Comparison of ENCODE assay signal across 35 cellular contexts in genomic region chr11:85898456-85898855, GRCh38. TPM values are rescaled to one million over a fixed set of nuclear protein-coding genes. Genes with fewer than 3 reads are reported as not detected.
"Had no signal": no experiment of that assay in that cellular context is flagged by ENCODE, and none has a peak within 500 bp of the region (broad histone marks: within the 10 kb centered on the region; RNA-seq: fewer than 3 reads in every experiment).

No MANE protein-coding gene starts in this region.

- H3K36me3 ChIP-seq: ascending aorta, breast epithelium, cardiac muscle cell, colonic mucosa, esophagus squamous epithelium, heart left ventricle had no signal

- DNase-seq: activated CD4-positive, alpha-beta memory T cell treated with anti-CD3 and anti-CD28 coated beads for 36 hours; activated CD4-positive, alpha-beta T cell treated with anti-CD3 and anti-CD28 coated beads for 36 hours; activated CD4-positive, alpha-beta T cell treated with anti-CD3 and anti-CD28 coated beads, Interleukin-2, amount 10 ng/mL, durations not matched to agents 24 days and 14 days; activated CD4-positive, CD25-positive, alpha-beta regulatory T cell; activated CD4-positive, CD25-positive, alpha-beta regulatory T cell treated with anti-CD3 and anti-CD28 coated beads, Interleukin-2, amount 50 U/mL, for 72 hours; activated CD8-positive, alpha-beta memory T cell treated with anti-CD3 and anti-CD28 coated beads, Interleukin-2, amount 10 ng/mL, durations not matched to agents 7 days and 5 days; activated CD8-positive, alpha-beta memory T cell treated with anti-CD3 and anti-CD28 coated beads, Interleukin-2, amount 50 U/mL, for 4 hours; activated CD8-positive, alpha-beta T cell treated with anti-CD3 and anti-CD28 coated beads, Interleukin-2, amount 10 ng/mL, durations not matched to agents 7 days and 5 days; activated effector memory CD4-positive, alpha-beta T cell treated with anti-CD3 and anti-CD28 coated beads, Interleukin-2, amount 50 U/mL, for 16 hours; activated naive CD4-positive, alpha-beta T cell treated with anti-CD3 and anti-CD28 coated beads for 36 hours; activated naive CD8-positive, alpha-beta T cell treated with anti-CD3 and anti-CD28 coated beads for 36 hours; activated naive CD8-positive, alpha-beta T cell treated with anti-CD3 and anti-CD28 coated beads, Interleukin-2, amount 50 U/mL, for 24 hours; activated T-cell treated with anti-CD3 and anti-CD28 coated beads, Interleukin-2, amount 50 U/mL, for 1 hour; activated T-cell treated with anti-CD3 and anti-CD28 coated beads, Interleukin-2, amount 50 U/mL, for 48 hours; central memory CD4-positive, alpha-beta T cell; cerebellar nuclear complex; colonic mucosa; effector CD8-positive, alpha-beta T cell; esophagus squamous epithelium; glutamatergic neuron; heart left ventricle; T-helper 2 cell had no signal

- ATAC-seq: activated CD4-positive, alpha-beta T cell treated with anti-CD3 and anti-CD28 coated beads for 36 hours; activated CD8-positive, alpha-beta memory T cell treated with anti-CD3 and anti-CD28 coated beads, Interleukin-2, amount 10 ng/mL, durations not matched to agents 7 days and 5 days; activated CD8-positive, alpha-beta T cell treated with anti-CD3 and anti-CD28 coated beads, Interleukin-2, amount 10 ng/mL, durations not matched to agents 7 days and 5 days; activated naive CD8-positive, alpha-beta T cell treated with anti-CD3 and anti-CD28 coated beads, Interleukin-2, amount 50 U/mL, for 24 hours; heart left ventricle had no signal

- H3K9me3 ChIP-seq: ascending aorta, breast epithelium, colonic mucosa, esophagus squamous epithelium, heart left ventricle had no signal

- H3K27ac ChIP-seq: ascending aorta, breast epithelium, cardiac muscle cell, colonic mucosa, epithelial cell of prostate, esophagus squamous epithelium, heart left ventricle had no signal

- H3K4me1 ChIP-seq: ascending aorta, breast epithelium, colonic mucosa, esophagus squamous epithelium had no signal

- H3K27me3 ChIP-seq: ascending aorta, breast epithelium, cardiac muscle cell, colonic mucosa, esophagus squamous epithelium, heart left ventricle had no signal

- H3K4me3 ChIP-seq: ascending aorta, breast epithelium, cardiac muscle cell, colonic mucosa, esophagus squamous epithelium, heart left ventricle had no signal

RNA-seq across cellular contexts. Expression of gene CCDC83, which starts 43.3 kb away (rescaled TPM):
- total RNA-seq: activated CD4-positive, alpha-beta memory T cell treated with anti-CD3 and anti-CD28 coated beads for 36 hours; activated CD4-positive, alpha-beta T cell treated with anti-CD3 and anti-CD28 coated beads for 36 hours; activated CD4-positive, alpha-beta T cell treated with anti-CD3 and anti-CD28 coated beads, Interleukin-2, amount 10 ng/mL, durations not matched to agents 24 days and 14 days; activated CD8-positive, alpha-beta memory T cell treated with anti-CD3 and anti-CD28 coated beads for 36 hours; activated CD8-positive, alpha-beta memory T cell treated with anti-CD3 and anti-CD28 coated beads, Interleukin-2, amount 10 ng/mL, durations not matched to agents 7 days and 5 days; activated CD8-positive, alpha-beta T cell treated with anti-CD3 and anti-CD28 coated beads, Interleukin-2, amount 10 ng/mL, durations not matched to agents 7 days and 5 days; activated naive CD4-positive, alpha-beta T cell treated with anti-CD3 and anti-CD28 coated beads for 36 hours; activated naive CD8-positive, alpha-beta T cell treated with anti-CD3 and anti-CD28 coated beads for 36 hours; activated T-helper 1 cell treated with anti-CD3 and anti-CD28 coated beads, Interleukin-12 subunit alpha, Interleukin-12 subunit beta, Interleukin-2, Interleukin-4 antibody, amounts not matched to agents 30 ng/mL and 10 ng/mL and 1 ng/mL, durations not matched to agents 14 hours and 24 hours and 36 hours; activated T-helper 2 cell treated with anti-CD3 and anti-CD28 coated beads, Interferon-gamma antibody, Interleukin-2, Interleukin-4, amounts not matched to agents 10 μg/mL and 5 μg/mL and 100 μg/mL, durations not matched to agents 14 hours and 24 hours and 36 hours; ascending aorta; cardiac muscle cell; colonic mucosa; dermis microvascular lymphatic vessel endothelial cell; endothelial cell of umbilical vein; esophagus squamous epithelium; frontal cortex; heart left ventricle; T-helper 1 cell treated with Interleukin-12 subunit alpha and Interleukin-12 subunit beta and Interleukin-4 antibody, amounts not matched to agents 30 ng/mL and 1 ng/mL, for 36 hours had no signal
- polyA plus RNA-seq: cardiac muscle cell, endothelial cell of umbilical vein, esophagus, fibroblast of lung, heart left ventricle had no signal
